Comparison of ENCODE assay signal across 24 cellular contexts in the genomic region with DNA sequence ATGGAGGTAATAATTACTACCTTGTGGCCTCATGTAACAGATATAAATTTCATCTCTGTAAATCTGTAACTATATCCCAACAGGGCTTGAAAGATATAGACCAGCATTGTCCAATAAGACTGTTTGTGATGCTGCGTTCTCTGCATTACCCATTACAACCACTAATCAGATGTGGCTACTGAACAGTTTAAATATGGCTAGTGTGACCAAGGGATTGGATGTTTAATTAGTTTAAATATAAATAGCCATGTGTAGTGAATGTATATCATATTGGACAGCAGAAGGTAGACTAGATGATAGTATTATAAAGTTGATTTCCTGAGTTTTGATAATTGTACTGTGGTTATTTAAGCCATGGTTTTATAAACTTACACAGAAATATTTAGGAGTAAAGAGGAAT.
"Had no signal": no experiment of that assay in that cellular context is flagged by ENCODE, and none has a peak within 500 bp of the region (broad histone marks: within the 10 kb centered on the region; RNA-seq: fewer than 3 reads in every experiment).

No MANE protein-coding gene starts in this region.

- H3K27me3 ChIP-seq: body of pancreas, colonic mucosa, heart right ventricle, right lobe of liver, stomach, suprapubic skin, tibial nerve had no signal

- H3K9ac ChIP-seq: parathyroid adenoma had no signal

- H2AFZ ChIP-seq: parathyroid adenoma had no signal

- ATAC-seq: activated CD8-positive, alpha-beta T cell treated with anti-CD3 and anti-CD28 coated beads, Interleukin-2, amount 10 ng/mL, durations not matched to agents 7 days and 5 days; activated naive CD8-positive, alpha-beta T cell treated with anti-CD3 and anti-CD28 coated beads, Interleukin-2, amount 50 U/mL, for 24 hours; body of pancreas; heart right ventricle; left cardiac atrium; right lobe of liver; stimulated activated memory B cell treated with anti-CD40 and anti-IgM and Interleukin-4, amounts not matched to agents 10 μg/mL and 1 μg/mL and 100 μg/mL, for 72 hours had no signal

- H3K4me2 ChIP-seq: smooth muscle cell had no signal

- DNase-seq: activated CD4-positive, alpha-beta T cell treated with anti-CD3 and anti-CD28 coated beads, Interleukin-2, amount 10 ng/mL, durations not matched to agents 7 days and 5 days; activated CD4-positive, CD25-positive, alpha-beta regulatory T cell treated with anti-CD3 and anti-CD28 coated beads, Interleukin-2, amount 50 U/mL, for 72 hours; activated CD8-positive, alpha-beta T cell treated with anti-CD3 and anti-CD28 coated beads, Interleukin-2, amount 10 ng/mL, durations not matched to agents 7 days and 5 days; activated gamma-delta T cell; activated naive CD4-positive, alpha-beta T cell treated with anti-CD3 and anti-CD28 coated beads, Interleukin-2, amount 50 U/mL, for 16 hours; activated naive CD8-positive, alpha-beta T cell treated with anti-CD3 and anti-CD28 coated beads, Interleukin-2, amount 50 U/mL, for 24 hours; anterior cingulate cortex; body of pancreas; central memory CD4-positive, alpha-beta T cell; colonic mucosa; heart right ventricle; islet precursor cell; left cardiac atrium; mesenchymal stem cell; right lobe of liver; stimulated activated CD4-positive, alpha-beta T cell treated with anti-CD3 and anti-CD28 coated beads, Interleukin-15, amount 100 ng/mL, for 24 hours; stomach; WERI-Rb-1 had no signal

- H3K4me3 ChIP-seq: body of pancreas, colonic mucosa, heart right ventricle, right lobe of liver, smooth muscle cell, stomach, suprapubic skin, tibial nerve had no signal

- H3K27ac ChIP-seq: body of pancreas, epithelial cell of prostate, heart right ventricle, parathyroid adenoma, right lobe of liver, suprapubic skin, tibial nerve, WERI-Rb-1 had no signal

- H3K9me3 ChIP-seq: body of pancreas, colonic mucosa, heart right ventricle, right lobe of liver, stomach, suprapubic skin, tibial nerve had no signal

- H3K4me1 ChIP-seq: parathyroid adenoma, right lobe of liver, suprapubic skin, tibial nerve had no signal

- H3K36me3 ChIP-seq: colonic mucosa, heart right ventricle, right lobe of liver, stomach, suprapubic skin, tibial nerve, WERI-Rb-1 had no signal

- H3K79me2 ChIP-seq: parathyroid adenoma had no signal
